Comparison of ENCODE assay signal across 2 cellular contexts in genomic region chr20:36318166-36318565, GRCh38.
TF ChIP-seq lines count a peak whose summit lies in the region.

No MANE protein-coding gene starts in this region.

TF ChIP-seq in SK-N-SH treated with all-trans-retinoic acid at 6 μM for 48 hours, 23 proteins besides CTCF, POLR2A, EP300 and RAD21 (continued from another document):
- no peak for TF ChIP-seq ZNF8 (CRISPR knock-in tag; IDR thresholded peaks at IDR 0.05)
- TF ChIP-seq OSR1 (CRISPR knock-in tag; IDR thresholded peaks at IDR 0.05), result no peak
- no peak for TF ChIP-seq BACH2 (CRISPR knock-in tag; IDR thresholded peaks at IDR 0.05; ENCODE audit: borderline replicate concordance)
- no peak for TF ChIP-seq RARB (CRISPR knock-in tag; IDR thresholded peaks at IDR 0.05)
- TF ChIP-seq TCF4 (CRISPR knock-in tag; IDR thresholded peaks at IDR 0.05; ENCODE audit: borderline replicate concordance), result no peak

TF ChIP-seq in WTC11, 78 proteins besides CTCF, POLR2A, EP300 and RAD21 (continued from another document):
- no peak for TF ChIP-seq AFF4 (CRISPR knock-in tag; IDR thresholded peaks at IDR 0.05; ENCODE audit: borderline replicate concordance)
- TF ChIP-seq ZNF671 (CRISPR knock-in tag; IDR thresholded peaks at IDR 0.05), result no peak
- TF ChIP-seq GABPB1 (CRISPR knock-in tag; IDR thresholded peaks at IDR 0.05), result no peak
- TF ChIP-seq GRHL2 (CRISPR knock-in tag; IDR thresholded peaks at IDR 0.05; ENCODE audit: insufficient replicate concordance, severe bottlenecking), result no peak
- TF ChIP-seq, protein P1, sequence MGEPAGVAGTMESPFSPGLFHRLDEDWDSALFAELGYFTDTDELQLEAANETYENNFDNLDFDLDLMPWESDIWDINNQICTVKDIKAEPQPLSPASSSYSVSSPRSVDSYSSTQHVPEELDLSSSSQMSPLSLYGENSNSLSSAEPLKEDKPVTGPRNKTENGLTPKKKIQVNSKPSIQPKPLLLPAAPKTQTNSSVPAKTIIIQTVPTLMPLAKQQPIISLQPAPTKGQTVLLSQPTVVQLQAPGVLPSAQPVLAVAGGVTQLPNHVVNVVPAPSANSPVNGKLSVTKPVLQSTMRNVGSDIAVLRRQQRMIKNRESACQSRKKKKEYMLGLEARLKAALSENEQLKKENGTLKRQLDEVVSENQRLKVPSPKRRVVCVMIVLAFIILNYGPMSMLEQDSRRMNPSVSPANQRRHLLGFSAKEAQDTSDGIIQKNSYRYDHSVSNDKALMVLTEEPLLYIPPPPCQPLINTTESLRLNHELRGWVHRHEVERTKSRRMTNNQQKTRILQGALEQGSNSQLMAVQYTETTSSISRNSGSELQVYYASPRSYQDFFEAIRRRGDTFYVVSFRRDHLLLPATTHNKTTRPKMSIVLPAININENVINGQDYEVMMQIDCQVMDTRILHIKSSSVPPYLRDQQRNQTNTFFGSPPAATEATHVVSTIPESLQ (CRISPR knock-in tag; IDR thresholded peaks at IDR 0.05), result no peak
- TF ChIP-seq, protein P2, sequence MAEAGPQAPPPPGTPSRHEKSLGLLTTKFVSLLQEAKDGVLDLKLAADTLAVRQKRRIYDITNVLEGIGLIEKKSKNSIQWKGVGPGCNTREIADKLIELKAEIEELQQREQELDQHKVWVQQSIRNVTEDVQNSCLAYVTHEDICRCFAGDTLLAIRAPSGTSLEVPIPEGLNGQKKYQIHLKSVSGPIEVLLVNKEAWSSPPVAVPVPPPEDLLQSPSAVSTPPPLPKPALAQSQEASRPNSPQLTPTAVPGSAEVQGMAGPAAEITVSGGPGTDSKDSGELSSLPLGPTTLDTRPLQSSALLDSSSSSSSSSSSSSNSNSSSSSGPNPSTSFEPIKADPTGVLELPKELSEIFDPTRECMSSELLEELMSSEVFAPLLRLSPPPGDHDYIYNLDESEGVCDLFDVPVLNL (CRISPR knock-in tag; IDR thresholded peaks at IDR 0.05; ENCODE audit: borderline replicate concordance, low read depth), result no peak
- TF ChIP-seq, protein P3, sequence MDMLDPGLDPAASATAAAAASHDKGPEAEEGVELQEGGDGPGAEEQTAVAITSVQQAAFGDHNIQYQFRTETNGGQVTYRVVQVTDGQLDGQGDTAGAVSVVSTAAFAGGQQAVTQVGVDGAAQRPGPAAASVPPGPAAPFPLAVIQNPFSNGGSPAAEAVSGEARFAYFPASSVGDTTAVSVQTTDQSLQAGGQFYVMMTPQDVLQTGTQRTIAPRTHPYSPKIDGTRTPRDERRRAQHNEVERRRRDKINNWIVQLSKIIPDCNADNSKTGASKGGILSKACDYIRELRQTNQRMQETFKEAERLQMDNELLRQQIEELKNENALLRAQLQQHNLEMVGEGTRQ (CRISPR knock-in tag; IDR thresholded peaks at IDR 0.05), result no peak
- TF ChIP-seq ZNF121 (CRISPR knock-in tag; IDR thresholded peaks at IDR 0.05), result no peak
- no peak for TF ChIP-seq SMAD3 (CRISPR knock-in tag; IDR thresholded peaks at IDR 0.05; ENCODE audit: borderline replicate concordance)
- no peak for TF ChIP-seq GTF2I (CRISPR knock-in tag; conservative IDR thresholded peaks at IDR 0.05)
- TF ChIP-seq KAT7 (CRISPR knock-in tag; IDR thresholded peaks at IDR 0.05; ENCODE audit: borderline replicate concordance), result no peak
- TF ChIP-seq NFYB (CRISPR knock-in tag; conservative IDR thresholded peaks at IDR 0.05; ENCODE audit: low read depth), result no peak
